Comparison of ENCODE assay signal across 1 cellular context in genomic region chr7:148622887-148623585, GRCh38.
TF ChIP-seq lines count a peak whose summit lies in the region.

No MANE protein-coding gene starts in this region.

TF ChIP-seq in GM23338, 12 proteins besides CTCF, POLR2A, EP300 and RAD21 (continued from another document):
- TF ChIP-seq ZNF462 (CRISPR knock-in tag; IDR thresholded peaks at IDR 0.05) (no peak), ZNF114 (CRISPR knock-in tag; IDR thresholded peaks at IDR 0.05) (no peak), JUNB (IDR thresholded peaks at IDR 0.05; ENCODE audit: unreplicated experiment) (no peak)
TF ChIP-seq in GM23338: peak in this region for 0.
